20 cellular contexts compared by ENCODE assay signal in genomic region chr9:18994263-18994916, GRCh38. TPM values are rescaled to one million over a fixed set of nuclear protein-coding genes. Genes with fewer than 3 reads are reported as not detected.
"Had no signal": no experiment of that assay in that cellular context is flagged by ENCODE, and none has a peak within 500 bp of the region (broad histone marks: within the 10 kb centered on the region; RNA-seq: fewer than 3 reads in every experiment).

No MANE protein-coding gene starts in this region.

- H3K4me1 Mint-ChIP-seq: activated CD4-positive, alpha-beta memory T cell treated with anti-CD3 and anti-CD28 coated beads, Interleukin-2, amount 10 ng/mL, durations not matched to agents 7 days and 5 days; activated CD8-positive, alpha-beta memory T cell treated with anti-CD3 and anti-CD28 coated beads, Interleukin-2, amount 10 ng/mL, durations not matched to agents 7 days and 5 days; activated naive CD8-positive, alpha-beta T cell treated with anti-CD3 and anti-CD28 coated beads for 36 hours; stimulated activated effector memory CD8-positive, alpha-beta T cell treated with anti-CD3 and anti-CD28 coated beads, Interleukin-12 subunit alpha, Interleukin-12 subunit beta, amount 100 ng/mL, for 72 hours had no signal

- H3K4me3 Mint-ChIP-seq: activated CD4-positive, alpha-beta memory T cell treated with anti-CD3 and anti-CD28 coated beads, Interleukin-2, amount 10 ng/mL, durations not matched to agents 7 days and 5 days; activated CD8-positive, alpha-beta memory T cell treated with anti-CD3 and anti-CD28 coated beads, Interleukin-2, amount 10 ng/mL, durations not matched to agents 7 days and 5 days; activated naive CD8-positive, alpha-beta T cell treated with anti-CD3 and anti-CD28 coated beads for 36 hours; dendritic cell treated with granulocyte-macrophage colony-stimulating factor and Interleukin-4, amounts not matched to agents 40 ng/mL and 50 ng/mL, for 4 days; stimulated activated effector memory CD8-positive, alpha-beta T cell treated with anti-CD3 and anti-CD28 coated beads, Interleukin-12 subunit alpha, Interleukin-12 subunit beta, amount 100 ng/mL, for 72 hours had no signal

- DNase-seq: activated CD4-positive, alpha-beta memory T cell treated with anti-CD3 and anti-CD28 coated beads, Interleukin-2, amount 10 ng/mL, durations not matched to agents 7 days and 5 days; activated CD4-positive, alpha-beta T cell treated with anti-CD3 and anti-CD28 coated beads for 48 hours; activated CD8-positive, alpha-beta memory T cell treated with anti-CD3 and anti-CD28 coated beads, Interleukin-2, amount 10 ng/mL, durations not matched to agents 7 days and 5 days; activated naive CD4-positive, alpha-beta T cell; activated naive CD8-positive, alpha-beta T cell treated with anti-CD3 and anti-CD28 coated beads for 36 hours; amygdala; foreskin melanocyte; glutamatergic neuron; hypothalamus; left ventricle myocardium inferior; mammary epithelial cell; ovary; stimulated activated CD4-positive, alpha-beta T cell treated with anti-CD3 and anti-CD28 coated beads, Interleukin-4, amount 100 ng/mL, for 24 hours had no signal

- H3K36me3 Mint-ChIP-seq: activated CD8-positive, alpha-beta memory T cell treated with anti-CD3 and anti-CD28 coated beads, Interleukin-2, amount 10 ng/mL, durations not matched to agents 7 days and 5 days; activated naive CD8-positive, alpha-beta T cell treated with anti-CD3 and anti-CD28 coated beads for 36 hours; stimulated activated effector memory CD8-positive, alpha-beta T cell treated with anti-CD3 and anti-CD28 coated beads, Interleukin-12 subunit alpha, Interleukin-12 subunit beta, amount 100 ng/mL, for 72 hours had no signal

- H3K4me1 ChIP-seq: left ventricle myocardium inferior had no signal

- H3K9me3 Mint-ChIP-seq: dendritic cell treated with granulocyte-macrophage colony-stimulating factor and Interleukin-4, amounts not matched to agents 40 ng/mL and 50 ng/mL, for 4 days; stimulated activated effector memory CD8-positive, alpha-beta T cell treated with anti-CD3 and anti-CD28 coated beads, Interleukin-12 subunit alpha, Interleukin-12 subunit beta, amount 100 ng/mL, for 72 hours had no signal

- H3K27me3 ChIP-seq: cardiac muscle cell, ovary had no signal

- H3K27ac Mint-ChIP-seq: activated CD4-positive, alpha-beta memory T cell treated with anti-CD3 and anti-CD28 coated beads, Interleukin-2, amount 10 ng/mL, durations not matched to agents 7 days and 5 days; activated CD8-positive, alpha-beta memory T cell treated with anti-CD3 and anti-CD28 coated beads, Interleukin-2, amount 10 ng/mL, durations not matched to agents 7 days and 5 days; activated naive CD8-positive, alpha-beta T cell treated with anti-CD3 and anti-CD28 coated beads for 36 hours; dendritic cell treated with granulocyte-macrophage colony-stimulating factor and Interleukin-4, amounts not matched to agents 40 ng/mL and 50 ng/mL, for 4 days; stimulated activated effector memory CD8-positive, alpha-beta T cell treated with anti-CD3 and anti-CD28 coated beads, Interleukin-12 subunit alpha, Interleukin-12 subunit beta, amount 100 ng/mL, for 72 hours had no signal

- H3K9me3 ChIP-seq: ovary, thoracic aorta had no signal

- H3K27ac ChIP-seq: cardiac muscle cell, epithelial cell of prostate, left ventricle myocardium inferior, ovary, thoracic aorta had no signal

- H3K4me3 ChIP-seq: cardiac muscle cell, left ventricle myocardium inferior, ovary, smooth muscle cell, thoracic aorta had no signal

- H3K27me3 Mint-ChIP-seq: activated CD4-positive, alpha-beta memory T cell treated with anti-CD3 and anti-CD28 coated beads, Interleukin-2, amount 10 ng/mL, durations not matched to agents 7 days and 5 days; activated naive CD8-positive, alpha-beta T cell treated with anti-CD3 and anti-CD28 coated beads for 36 hours; dendritic cell treated with granulocyte-macrophage colony-stimulating factor and Interleukin-4, amounts not matched to agents 40 ng/mL and 50 ng/mL, for 4 days had no signal

- H3K36me3 ChIP-seq: cardiac muscle cell, left ventricle myocardium inferior, ovary, thoracic aorta had no signal

RNA-seq across cellular contexts. Expression of gene SAXO1, which starts 38.6 kb away (rescaled TPM):
- total RNA-seq: activated CD4-positive, alpha-beta memory T cell treated with anti-CD3 and anti-CD28 coated beads, Interleukin-2, amount 10 ng/mL, durations not matched to agents 7 days and 5 days; activated naive CD8-positive, alpha-beta T cell treated with anti-CD3 and anti-CD28 coated beads for 36 hours; mammary epithelial cell; smooth muscle cell; T-helper 2 cell treated with Interferon-gamma antibody and Interleukin-4, amounts not matched to agents 100 ng/mL and 5 ng/mL, for 36 hours had no signal
- polyA plus RNA-seq: mammary epithelial cell had no signal
